12 cellular contexts compared by ENCODE assay signal in the genomic region with DNA sequence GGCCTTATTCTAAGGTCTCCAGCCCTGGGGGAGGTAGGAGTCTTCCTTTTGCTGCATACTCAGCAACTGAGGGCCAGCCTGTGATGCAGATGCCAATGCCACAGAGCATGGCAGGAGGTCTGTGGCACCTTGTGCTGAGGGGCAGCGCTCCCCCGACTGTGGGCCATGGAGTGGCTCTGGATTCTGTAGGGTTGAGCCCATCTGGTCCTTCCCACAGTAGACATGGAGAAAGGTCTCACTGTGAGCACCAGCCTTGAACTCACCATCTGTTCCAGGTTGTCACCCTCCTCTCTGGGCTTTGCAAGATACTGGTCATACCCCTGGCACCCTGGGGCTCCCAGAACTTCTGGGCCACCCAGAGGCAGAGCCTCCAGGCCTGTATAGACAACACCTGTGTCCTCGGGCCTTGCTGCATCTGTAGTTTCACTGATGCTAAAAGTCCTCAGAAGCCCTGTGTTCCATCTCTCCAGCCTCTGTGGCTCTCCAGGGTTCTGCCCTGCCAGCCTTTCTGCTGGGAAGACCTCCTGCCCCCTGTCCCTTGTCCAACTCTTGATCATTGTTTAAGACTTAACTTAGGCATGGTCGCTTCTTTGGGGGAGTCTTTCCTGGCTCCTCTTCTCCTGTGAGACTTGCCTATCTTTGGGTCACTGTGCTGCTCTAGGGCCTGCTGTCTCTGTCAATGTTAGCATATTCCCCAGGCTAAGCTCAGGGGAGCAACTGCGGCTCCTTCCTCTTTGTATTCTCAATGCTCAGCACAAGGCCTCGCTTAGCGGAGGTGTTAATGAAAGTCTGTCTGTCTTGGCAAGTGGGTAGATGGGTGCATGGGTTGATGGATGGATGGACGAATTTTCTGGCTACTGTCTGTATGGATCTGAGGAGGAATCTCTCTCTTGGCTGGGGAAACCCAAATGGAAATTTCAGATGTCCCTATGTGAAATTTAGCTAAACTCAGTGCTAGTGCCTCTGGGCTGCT.
DNase-seq lines count a peak whose midpoint lies in the region; ATAC-seq and TF ChIP-seq lines count a peak whose summit lies in the region.
"Had no signal": no experiment of that assay in that cellular context is flagged by ENCODE, and none has a peak within 500 bp of the region (broad histone marks: within the 10 kb centered on the region; RNA-seq: fewer than 3 reads in every experiment).

No MANE protein-coding gene starts in this region.

- H3K27ac ChIP-seq in breast epithelium (peak overlapping the region in 1 of 2 donors; percentile 48), mammary epithelial cell (ENCODE audit: insufficient read depth, low read depth, low read length) (no peak overlapping the region), heart left ventricle (peak overlapping the region in 11 of 12 donors; percentile 78 to 96 (median 89)), psoas muscle (peak overlapping the region; percentile 72), aorta (ENCODE audit: low read depth in 1 of 2, low read length in 2 of 2) (peak overlapping the region; percentile 45 to 73)

- DNase-seq in breast epithelium (ENCODE audit: low spot score in 2 of 2) (peak; percentile 4 to 35), mammary epithelial cell (no peak), heart left ventricle (peak in 3 of 5 donors; percentile 4 to 40 (median 14)), psoas muscle (peak in 1 of 2 donors; percentile 7), aorta (peak in 1 of 2 donors; percentile 28), inferior parietal cortex (ENCODE audit: extremely low spot score) (no peak), occipital lobe (lab: John Stamatoyannopoulos, UW) (no peak)
- DNase-seq: activated CD4-positive, alpha-beta T cell treated with anti-CD3 and anti-CD28 coated beads, Interleukin-2, amount 50 U/mL, for 48 hours; NCI-H2029 had no signal

- no TSS peak for BruUV-seq in mammary epithelial cell (replicated peaks; lab: Mats Ljungman, UMichigan)

- no peak overlapping the region for H3K9ac ChIP-seq in mammary epithelial cell (ENCODE audit: insufficient read depth, low read length)

- no peak overlapping the region for H3K4me3 ChIP-seq in breast epithelium
- H3K4me3 ChIP-seq in mammary epithelial cell (replicated peaks in 1 of 3; ENCODE audit: insufficient read depth in 1 of 3, low read depth in 2 of 3, low read length in 3 of 3) = no peak overlapping the region
- no peak overlapping the region for H3K4me3 ChIP-seq in heart left ventricle
- no peak overlapping the region for H3K4me3 ChIP-seq in psoas muscle
- no peak overlapping the region for H3K4me3 ChIP-seq in aorta (ENCODE audit: low read length in 2 of 2)
- H3K4me3 ChIP-seq: GM12878 had no signal

- H3K4me1 ChIP-seq in breast epithelium = no peaks in the 10 kb centered on the region
- H3K4me1 ChIP-seq in mammary epithelial cell (ENCODE audit: insufficient read depth, low read length) = no peaks in the 10 kb centered on the region
- peaks cover 18 to 49% (median 39%) of the 10 kb centered on the region in 12 donors for H3K4me1 ChIP-seq in heart left ventricle
- H3K4me1 ChIP-seq in psoas muscle = peaks cover 29% of the 10 kb centered on the region
- peaks cover 0 to 3% of the 10 kb centered on the region in 2 donors for H3K4me1 ChIP-seq in aorta (ENCODE audit: control insufficient read depth in 1 of 2, insufficient read depth in 2 of 2, low read length in 2 of 2)

- no peaks in the 10 kb centered on the region for H3K27me3 ChIP-seq in breast epithelium
- H3K27me3 ChIP-seq in mammary epithelial cell (ENCODE audit: insufficient read depth, low read length) = no peaks in the 10 kb centered on the region
- no peaks in the 10 kb centered on the region for H3K27me3 ChIP-seq in heart left ventricle
- no peaks in the 10 kb centered on the region for H3K27me3 ChIP-seq in psoas muscle (ENCODE audit: insufficient read depth in 3 of 3, low read length in 2 of 3)
- no peaks in the 10 kb centered on the region for H3K27me3 ChIP-seq in aorta (ENCODE audit: control insufficient read depth in 1 of 2, insufficient read depth in 2 of 2, low read length in 1 of 2)

- no peaks in the 10 kb centered on the region for H3K79me2 ChIP-seq in mammary epithelial cell (ENCODE audit: insufficient read depth, low read length)

- CTCF ChIA-PET in mammary epithelial cell (lab: Charles Lee; ENCODE audit: low non-redundant PET) = no interaction called here

- H3K4me2 ChIP-seq in mammary epithelial cell (ENCODE audit: insufficient read depth, low read depth, low read length) = no peak overlapping the region

- 72% methylated on average over 6 of the region's 8 CpGs for WGBS in mammary epithelial cell (ENCODE audit: low coverage, missing lambda C conversion rate)
- 77 to 81% (median 78%) methylated on average over 8 of the region's 8 CpGs for WGBS in heart left ventricle, 4 donors
- WGBS in psoas muscle, 3 donors = 77 to 81% (median 79%) methylated on average over 8 of the region's 8 CpGs
- WGBS in aorta, 2 donors = 88 to 89% methylated on average over 8 of the region's 8 CpGs

- H4K20me1 ChIP-seq in mammary epithelial cell (ENCODE audit: insufficient read depth, low read length) = no peaks in the 10 kb centered on the region

- in situ Hi-C loops in mammary epithelial cell (cut with MboI; ENCODE audit: low sequenced_read_pairs in 2 of 2) = loop anchor here in 1 of 2 donors (10.0 kb wide), 1 partner anchor 181 kb away; no protein-coding TSS in a partner anchor

- no peak overlapping the region for H2AFZ ChIP-seq in mammary epithelial cell (ENCODE audit: low read depth, low read length)

- ATAC-seq in heart left ventricle (no peak), psoas muscle (no peak), aorta (ENCODE audit: low FRiP score) (no peak), HG03354 (IDR thresholded peaks at IDR 0.05; ENCODE audit: poor library complexity, severe bottlenecking, unreplicated experiment) (no peak)
- ATAC-seq: GM12878; stimulated activated effector memory CD8-positive, alpha-beta T cell treated with anti-CD3 and anti-CD28 coated beads, Interleukin-12 subunit alpha, Interleukin-12 subunit beta, amount 100 ng/mL, for 72 hours had no signal

- intact Hi-C loops in breast epithelium (cut with DNase I; ENCODE audit: low total_unique reads) = loop anchor here (5.0 kb wide), 1 partner anchor 1128 kb away; no protein-coding TSS in a partner anchor
- intact Hi-C loops in mammary epithelial cell (cut with micrococcal nuclease) = no loop called here
- intact Hi-C loops in heart left ventricle (cut with DNase I) = loop anchor here in 9 of 10 donors (5.0 to 10.0 kb wide), 7 partner anchors 33 to 538 kb away; a partner anchor contains a TSS
- intact Hi-C loops in psoas muscle (cut with DNase I) = no loop called here
- intact Hi-C loops in aorta (cut with DNase I) = loop anchor here (5.0 to 10.0 kb wide), 4 partner anchors 183 to 533 kb away; a partner anchor contains a TSS

- dilution Hi-C loops in mammary epithelial cell (cut with HindIII; ENCODE audit: low sequenced_read_pairs) = no loop called here

- TF ChIP-seq CTCF in breast epithelium (IDR thresholded peaks at IDR 0.05) = no peak
- no peak for TF ChIP-seq CTCF in mammary epithelial cell (conservative IDR thresholded peaks at IDR 0.05 in 1 of 2, IDR thresholded peaks at IDR 0.05 in 1 of 2; ENCODE audit: extremely low read depth in 1 of 2, insufficient read depth in 1 of 2, low read depth in 1 of 2, low read length in 2 of 2)
- no peak for TF ChIP-seq CTCF in heart left ventricle (IDR thresholded peaks at IDR 0.05)
- TF ChIP-seq CTCF in psoas muscle (IDR thresholded peaks at IDR 0.05) = no peak

- no peak for TF ChIP-seq POLR2A in breast epithelium (IDR thresholded peaks at IDR 0.05)
- TF ChIP-seq POLR2A in heart left ventricle (IDR thresholded peaks at IDR 0.05) = no peak

- H3K36me3 ChIP-seq in breast epithelium (no peaks in the 10 kb centered on the region), mammary epithelial cell (ENCODE audit: insufficient read depth, low read length) (no peaks in the 10 kb centered on the region), heart left ventricle (peaks cover 0 to 28% (median 13%) of the 10 kb centered on the region in 9 donors), psoas muscle (ENCODE audit: insufficient read depth in 1 of 2, low read depth in 1 of 2) (peaks cover 0 to 39% of the 10 kb centered on the region in 2 donors), aorta (ENCODE audit: control insufficient read depth in 1 of 2, insufficient read depth in 2 of 2, low read length in 1 of 2) (no peaks in the 10 kb centered on the region)

- no peaks in the 10 kb centered on the region for H3K9me3 ChIP-seq in breast epithelium
- H3K9me3 ChIP-seq in mammary epithelial cell (replicated peaks; ENCODE audit: insufficient read depth, low read length) = no peaks in the 10 kb centered on the region
- H3K9me3 ChIP-seq in heart left ventricle = no peaks in the 10 kb centered on the region
- H3K9me3 ChIP-seq in psoas muscle = no peaks in the 10 kb centered on the region
- H3K9me3 ChIP-seq in aorta (ENCODE audit: control insufficient read depth, low read length) = no peaks in the 10 kb centered on the region

Comparison
In these comparisons a context has a peak if more than half of its experiments do, and no peak if none do; other contexts are left out.
1. DNase-seq: peak in breast epithelium (2 of 2) and heart left ventricle (3 of 5); none in mammary epithelial cell (single experiment), inferior parietal cortex (single experiment) and occipital lobe (single experiment).
2. intact Hi-C loops: an anchor here in breast epithelium (5.0 kb wide), heart left ventricle (5.0 to 10.0 kb wide) and aorta (5.0 to 10.0 kb wide); none called in mammary epithelial cell and psoas muscle.